9 cellular contexts compared by ENCODE assay signal in the genomic region with DNA sequence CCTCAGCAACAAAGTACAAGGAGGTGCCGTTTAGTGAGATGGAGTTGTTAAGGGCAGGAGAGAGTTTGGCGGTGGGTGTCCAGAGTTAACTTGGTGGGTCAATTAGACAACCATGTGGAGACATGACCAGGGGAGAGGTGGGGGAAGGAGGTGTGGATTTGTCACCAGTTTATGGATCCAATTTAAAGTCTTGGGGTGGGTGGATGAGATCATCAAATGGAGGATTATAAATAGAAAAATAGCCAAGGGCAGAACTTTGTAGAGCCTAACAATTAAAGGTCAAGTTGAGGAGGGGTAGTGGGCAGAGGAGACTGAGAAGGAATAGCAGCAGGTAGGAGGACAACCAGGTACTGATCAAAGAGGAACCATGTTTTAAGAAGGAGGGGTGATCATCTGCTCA.
"Had no signal": no experiment of that assay in that cellular context is flagged by ENCODE, and none has a peak within 500 bp of the region (broad histone marks: within the 10 kb centered on the region; RNA-seq: fewer than 3 reads in every experiment).

No MANE protein-coding gene starts in this region.

- H3K9me3 ChIP-seq: HAP-1 had no signal

- H3K4me2 ChIP-seq: GM23338 had no signal

- H3K4me1 ChIP-seq: HAP-1 had no signal

- H3K36me3 ChIP-seq: HAP-1 had no signal

- ATAC-seq: GM23338, HCT116 had no signal

- H3K27ac ChIP-seq: GM23248 had no signal

- DNase-seq: GM23248, GOT3, H7, H9, HCEC 1CT, HFFc6 had no signal

- H2AFZ ChIP-seq: GM23248, GM23338 had no signal

- H3K27ac Mint-ChIP-seq: GM23338, H9, HFFc6 had no signal

- H3K4me3 Mint-ChIP-seq: GM23338, H9, HFFc6 had no signal

- H3K4me3 ChIP-seq: GM23248, GM23338, HAP-1 had no signal

- H3K9me3 Mint-ChIP-seq: GM23338, H9, HFFc6 had no signal

- H3K9ac ChIP-seq: GM23248 had no signal
